In genomic region chr3:172223870-172224269, GRCh38 we compare ENCODE assay signal across 11 cellular contexts.
DNase-seq lines count a peak whose midpoint lies in the region; ATAC-seq lines count a peak whose summit lies in the region.
"Had no signal": no experiment of that assay in that cellular context is flagged by ENCODE, and none has a peak within 500 bp of the region (broad histone marks: within the 10 kb centered on the region; RNA-seq: fewer than 3 reads in every experiment).

No MANE protein-coding gene starts in this region.

- DNase-seq in DMS153 (lab: John Stamatoyannopoulos, UW): peak; percentile 71
- DNase-seq in HCEC 1CT: peak; percentile 24
- peak; percentile 64 for DNase-seq in NCI-H748 (lab: John Stamatoyannopoulos, UW; ENCODE audit: unreplicated experiment)
- no peak for DNase-seq in left lobe of liver (ENCODE audit: low spot score)
- DNase-seq in HuH-7.5 (ENCODE audit: low spot score): no peak
- no peak for DNase-seq in cardiac septum (ENCODE audit: low spot score)
- DNase-seq in central memory CD4-positive, alpha-beta T cell: no peak
- DNase-seq: KBM-7, NCI-H2171 had no signal

- ATAC-seq in left lobe of liver: peak; percentile 24
- ATAC-seq in GM21723 (IDR thresholded peaks at IDR 0.05; ENCODE audit: unreplicated experiment): no peak
- ATAC-seq: HCT116 had no signal

- intact Hi-C loops in cardiac septum (cut with DNase I): loop anchor here (5.0 kb wide), 1 partner anchor 33 kb away; no protein-coding TSS in a partner anchor

Comparison
In these comparisons a context has a peak if more than half of its experiments do, and no peak if none do; other contexts are left out.
1. DNase-seq: peak in DMS153 (single experiment), HCEC 1CT (single experiment) and NCI-H748 (single experiment); none in left lobe of liver (single experiment), HuH-7.5 (single experiment), cardiac septum (single experiment) and central memory CD4-positive, alpha-beta T cell (single experiment).